ENCODE assay signal across 7 cellular contexts in genomic region chr9:64369111-64369510, GRCh38.
A peak's percentile ranks its signal among the peaks of the same experiment; 100 is the strongest.
DNase-seq lines count a peak whose midpoint lies in the region; ATAC-seq and TF ChIP-seq lines count a peak whose summit lies in the region.
"Not testable (repeated sequence)": the region's sequence is repeated elsewhere in the genome, so short reads cannot be mapped to it uniquely, and the experiment has no call there.

No MANE protein-coding gene starts in this region.

- ATAC-seq in GM18873 (IDR thresholded peaks at IDR 0.05; ENCODE audit: low FRiP score, unreplicated experiment) (peak; percentile 100), HG02642 (IDR thresholded peaks at IDR 0.05; ENCODE audit: poor library complexity, unreplicated experiment) (peak; percentile 100), lower lobe of right lung (peak; percentile 100)
- ATAC-seq in activated CD8-positive, alpha-beta memory T cell treated with anti-CD3 and anti-CD28 coated beads, Interleukin-2, amount 10 ng/mL, durations not matched to agents 7 days and 5 days: peak; percentile 100

- CTCF ChIA-PET in activated CD8-positive, alpha-beta memory T cell treated with anti-CD3 and anti-CD28 coated beads, Interleukin-2, amount 10 ng/mL, durations not matched to agents 7 days and 5 days (lab: Charles Lee): not testable (repeated sequence)

- not testable (repeated sequence) for H3K27ac Mint-ChIP-seq in activated CD8-positive, alpha-beta memory T cell treated with anti-CD3 and anti-CD28 coated beads, Interleukin-2, amount 10 ng/mL, durations not matched to agents 7 days and 5 days; chondrocyte (ENCODE audit: unreplicated experiment)

- intact Hi-C loops in lower lobe of right lung (cut with DNase I): not testable (repeated sequence)

- H3K4me3 Mint-ChIP-seq in activated CD8-positive, alpha-beta memory T cell treated with anti-CD3 and anti-CD28 coated beads, Interleukin-2, amount 10 ng/mL, durations not matched to agents 7 days and 5 days: not testable (repeated sequence)
- H3K4me3 Mint-ChIP-seq in chondrocyte (ENCODE audit: unreplicated experiment): peak overlapping the region; percentile 44

- H3K9me3 ChIP-seq in lower lobe of right lung: not testable (repeated sequence)

- not testable (repeated sequence) for H3K4me1 ChIP-seq in lower lobe of right lung

- TF ChIP-seq CTCF in LNCaP clone FGC (IDR thresholded peaks at IDR 0.05; ENCODE audit: control insufficient read depth, extremely low read depth, insufficient read depth): peak; percentile 50
- TF ChIP-seq CTCF in chondrocyte (IDR thresholded peaks at IDR 0.05): peak; percentile 68
- peak; percentile 18 for TF ChIP-seq CTCF in lower lobe of right lung (IDR thresholded peaks at IDR 0.05)

- not testable (repeated sequence) for H3K27me3 Mint-ChIP-seq in activated CD8-positive, alpha-beta memory T cell treated with anti-CD3 and anti-CD28 coated beads, Interleukin-2, amount 10 ng/mL, durations not matched to agents 7 days and 5 days; chondrocyte (ENCODE audit: low read depth)

- not testable (repeated sequence) for H3K4me3 ChIP-seq in LNCaP clone FGC (ENCODE audit: low read depth, low read length); lower lobe of right lung

- not testable (repeated sequence) for H3K36me3 ChIP-seq in lower lobe of right lung

- not testable (repeated sequence) for H3K27ac ChIP-seq in lower lobe of right lung

- H3K9me3 Mint-ChIP-seq in activated CD8-positive, alpha-beta memory T cell treated with anti-CD3 and anti-CD28 coated beads, Interleukin-2, amount 10 ng/mL, durations not matched to agents 7 days and 5 days (ENCODE audit: low read depth); chondrocyte (ENCODE audit: low read depth): not testable (repeated sequence)

- not testable (repeated sequence) for H3K4me1 Mint-ChIP-seq in activated CD8-positive, alpha-beta memory T cell treated with anti-CD3 and anti-CD28 coated beads, Interleukin-2, amount 10 ng/mL, durations not matched to agents 7 days and 5 days; chondrocyte (ENCODE audit: low read depth)

- not testable (repeated sequence) for DNase-seq in LNCaP clone FGC (ENCODE audit: low read depth)
- peak; percentile 68 for DNase-seq in activated CD8-positive, alpha-beta memory T cell treated with anti-CD3 and anti-CD28 coated beads, Interleukin-2, amount 10 ng/mL, durations not matched to agents 7 days and 5 days
- DNase-seq in chondrocyte (ENCODE audit: low spot score) (peak; percentile 93), lower lobe of right lung (peak; percentile 83)
- DNase-seq in stimulated activated CD4-positive, alpha-beta T cell treated with anti-CD3 and anti-CD28 coated beads, Interleukin-4, amount 100 ng/mL, for 1 hour: peak; percentile 83

- not testable (repeated sequence) for H3K36me3 Mint-ChIP-seq in activated CD8-positive, alpha-beta memory T cell treated with anti-CD3 and anti-CD28 coated beads, Interleukin-2, amount 10 ng/mL, durations not matched to agents 7 days and 5 days; chondrocyte (ENCODE audit: low read depth)

- H3K27me3 ChIP-seq in lower lobe of right lung (ENCODE audit: low read depth): not testable (repeated sequence)

Comparison
In these comparisons a context has a peak if more than half of its experiments do, and no peak if none do; other contexts are left out.
1. CTCF ChIP-seq: peak in every context shown above with its lines; median percentile 68 in chondrocyte; 50 in LNCaP clone FGC; 18 in lower lobe of right lung.